In genomic region chr15:72155021-72155621, GRCh38 we compare ENCODE assay signal across 8 cellular contexts. TPM values are rescaled to one million over a fixed set of nuclear protein-coding genes. Genes with fewer than 3 reads are reported as not detected.
A peak's percentile ranks its signal among the peaks of the same experiment; 100 is the strongest.
DNase-seq lines count a peak whose midpoint lies in the region; ATAC-seq and TF ChIP-seq lines count a peak whose summit lies in the region.

No MANE protein-coding gene starts in this region.

- no peaks in the 10 kb centered on the region for H3K36me3 Mint-ChIP-seq in stimulated activated naive CD8-positive, alpha-beta T cell treated with anti-CD3 and anti-CD28 coated beads, Interleukin-15, Interleukin-2, amounts not matched to agents 100 ng/mL and 50 ng/mL, for 24 hours (ENCODE audit: low read depth)
- no peaks in the 10 kb centered on the region for H3K36me3 Mint-ChIP-seq in T-cell

- H2BK5ac ChIP-seq in mesendoderm (ENCODE audit: low read length), result no peak overlapping the region

- no peaks in the 10 kb centered on the region for H3K4me1 Mint-ChIP-seq in stimulated activated naive CD8-positive, alpha-beta T cell treated with anti-CD3 and anti-CD28 coated beads, Interleukin-15, Interleukin-2, amounts not matched to agents 100 ng/mL and 50 ng/mL, for 24 hours (ENCODE audit: low read depth)
- peaks cover 8% of the 10 kb centered on the region for H3K4me1 Mint-ChIP-seq in stimulated activated naive CD8-positive, alpha-beta T cell treated with anti-CD3 and anti-CD28 coated beads, Interleukin-15, amount 100 ng/mL, for 72 hours
- H3K4me1 Mint-ChIP-seq in T-cell, result peaks cover 4 to 8% (median 6%) of the 10 kb centered on the region in 3 donors

- no peak overlapping the region for H3K4me2 ChIP-seq in mesendoderm (ENCODE audit: low read length)

- H3K9me3 Mint-ChIP-seq in stimulated activated naive CD8-positive, alpha-beta T cell treated with anti-CD3 and anti-CD28 coated beads, Interleukin-15, Interleukin-2, amounts not matched to agents 100 ng/mL and 50 ng/mL, for 24 hours, result no peaks in the 10 kb centered on the region
- no peaks in the 10 kb centered on the region for H3K9me3 Mint-ChIP-seq in stimulated activated naive CD8-positive, alpha-beta T cell treated with anti-CD3 and anti-CD28 coated beads, Interleukin-15, amount 100 ng/mL, for 72 hours
- no peaks in the 10 kb centered on the region for H3K9me3 Mint-ChIP-seq in T-cell

- H2BK120ac ChIP-seq in mesendoderm (ENCODE audit: low read depth, low read length), result no peak overlapping the region

- no CpG with 5 or more reads among the region's 14 CpGs for WGBS in mesendoderm (ENCODE audit: extremely low coverage, insufficient coverage, low lambda C conversion rate)

- H3K36me3 ChIP-seq in mesendoderm (ENCODE audit: control insufficient read depth, insufficient read depth, low read length), result no peaks in the 10 kb centered on the region

- ATAC-seq in stimulated activated naive CD8-positive, alpha-beta T cell treated with anti-CD3 and anti-CD28 coated beads, Interleukin-15, amount 100 ng/mL, for 72 hours, result no peak
- no peak for ATAC-seq in T-cell (replicated peaks in 1 of 4)
- no peak for ATAC-seq in GM21360 (IDR thresholded peaks at IDR 0.05; ENCODE audit: unreplicated experiment)
- ATAC-seq in HG03159 (IDR thresholded peaks at IDR 0.05; ENCODE audit: unreplicated experiment), result no peak

- H4K5ac ChIP-seq in mesendoderm (ENCODE audit: low read length), result no peak overlapping the region

- H2BK15ac ChIP-seq in mesendoderm (replicated peaks; ENCODE audit: low read depth), result no peak overlapping the region

- H3K27me3 Mint-ChIP-seq in stimulated activated naive CD8-positive, alpha-beta T cell treated with anti-CD3 and anti-CD28 coated beads, Interleukin-15, Interleukin-2, amounts not matched to agents 100 ng/mL and 50 ng/mL, for 24 hours, result no peaks in the 10 kb centered on the region
- no peaks in the 10 kb centered on the region for H3K27me3 Mint-ChIP-seq in stimulated activated naive CD8-positive, alpha-beta T cell treated with anti-CD3 and anti-CD28 coated beads, Interleukin-15, amount 100 ng/mL, for 72 hours
- H3K27me3 Mint-ChIP-seq in T-cell, result peaks cover 0 to 4% of the 10 kb centered on the region in 2 donors

- no peak overlapping the region for H3K27ac Mint-ChIP-seq in stimulated activated naive CD8-positive, alpha-beta T cell treated with anti-CD3 and anti-CD28 coated beads, Interleukin-15, Interleukin-2, amounts not matched to agents 100 ng/mL and 50 ng/mL, for 24 hours
- no peak overlapping the region for H3K27ac Mint-ChIP-seq in stimulated activated naive CD8-positive, alpha-beta T cell treated with anti-CD3 and anti-CD28 coated beads, Interleukin-15, amount 100 ng/mL, for 72 hours
- H3K27ac Mint-ChIP-seq in T-cell, result no peak overlapping the region

- no peaks in the 10 kb centered on the region for H3K27me3 ChIP-seq in mesendoderm (ENCODE audit: insufficient read depth, low read length, poor library complexity)

- no peak overlapping the region for H3K18ac ChIP-seq in mesendoderm (ENCODE audit: low read length)

- H3K79me1 ChIP-seq in mesendoderm (ENCODE audit: low read length), result no peaks in the 10 kb centered on the region

- H3K4ac ChIP-seq in mesendoderm (ENCODE audit: low read depth, low read length), result no peak overlapping the region

- no peak overlapping the region for H4K8ac ChIP-seq in mesendoderm (ENCODE audit: low read depth, low read length)

- DNase-seq in stimulated activated naive CD8-positive, alpha-beta T cell treated with anti-CD3 and anti-CD28 coated beads, Interleukin-15, amount 100 ng/mL, for 72 hours, result no peak
- DNase-seq in T-cell, result no peak
- DNase-seq in fibroblast of villous mesenchyme (ENCODE audit: low read depth), result peak; percentile 16
- DNase-seq in pons (ENCODE audit: low spot score), result peak; percentile 45
- DNase-seq in mesendoderm, result no peak

- peak overlapping the region; percentile 59 for H3K4me3 ChIP-seq in fibroblast of villous mesenchyme (ENCODE audit: low read depth, low read length)
- no peak overlapping the region for H3K4me3 ChIP-seq in mesendoderm (ENCODE audit: low read length)

- CTCF ChIA-PET in T-cell (lab: Charles Lee), result interaction anchor here in 1 of 2 donors (2.7 kb wide), 1 partner anchor 412 kb away, joined by 58 read pairs; no protein-coding TSS in a partner anchor

- no peak overlapping the region for H3K23ac ChIP-seq in mesendoderm (ENCODE audit: low read length)

- H3K27ac ChIP-seq in mesendoderm (ENCODE audit: low read depth, low read length), result no peak overlapping the region

- H3K79me2 ChIP-seq in mesendoderm (ENCODE audit: control insufficient read depth, insufficient read depth, low read length), result no peaks in the 10 kb centered on the region

- H3K56ac ChIP-seq in mesendoderm (ENCODE audit: low read length), result no peak overlapping the region

- TF ChIP-seq CTCF in fibroblast of villous mesenchyme (IDR thresholded peaks at IDR 0.05; ENCODE audit: insufficient read depth, low read depth, low read length), result no peak

- no peaks in the 10 kb centered on the region for H3K4me1 ChIP-seq in mesendoderm (ENCODE audit: control insufficient read depth, low read depth, low read length)

- H2AK5ac ChIP-seq in mesendoderm (ENCODE audit: low read length), result no peak overlapping the region

- no peak overlapping the region for H3K9ac ChIP-seq in mesendoderm (ENCODE audit: low read length)

- H3K4me3 Mint-ChIP-seq in stimulated activated naive CD8-positive, alpha-beta T cell treated with anti-CD3 and anti-CD28 coated beads, Interleukin-15, Interleukin-2, amounts not matched to agents 100 ng/mL and 50 ng/mL, for 24 hours, result peak overlapping the region; percentile 30
- peak overlapping the region in 1 of 2 donors; percentile 75 for H3K4me3 Mint-ChIP-seq in stimulated activated naive CD8-positive, alpha-beta T cell treated with anti-CD3 and anti-CD28 coated beads, Interleukin-15, amount 100 ng/mL, for 72 hours
- H3K4me3 Mint-ChIP-seq in T-cell, result peak overlapping the region in 2 of 3 donors; percentile 60 to 80

- POLR2A ChIA-PET in T-cell (lab: Charles Lee), result no interaction called here

RNA-seq across cellular contexts. Expression of gene SENP8, which starts 36.9 kb away (rescaled TPM):
- total RNA-seq in T-cell (1 to 10 TPM in 4 of 5 donors, under 1 TPM in 1; 0.40 to 1.9 (median 1.3) TPM), fibroblast of villous mesenchyme (1.3 and 2.6 TPM in 2 replicates)
- 2.3 TPM for polyA plus RNA-seq in mesendoderm (2013, experiment 1 of 2)
- 2.7 TPM for polyA plus RNA-seq in mesendoderm (2013, experiment 2 of 2)

RNA-seq across cellular contexts. Expression of gene MYO9A, which starts 37.2 kb away (rescaled TPM):
- total RNA-seq in T-cell, result 10 to 100 TPM; 35.8 to 39.1 (median 38.2) TPM
- 47.4 and 51.8 TPM in 2 replicates for total RNA-seq in fibroblast of villous mesenchyme
- 4.0 TPM for polyA plus RNA-seq in mesendoderm (2013, experiment 1 of 2)
- polyA plus RNA-seq in mesendoderm (2013, experiment 2 of 2), result 3.9 TPM

RNA-seq across cellular contexts. Expression of gene GRAMD2A, which starts 42.5 kb away (rescaled TPM):
- not detected for total RNA-seq in T-cell
- under 0.01 and 0.43 TPM in 2 replicates for total RNA-seq in fibroblast of villous mesenchyme
- 0.44 TPM for polyA plus RNA-seq in mesendoderm (2013, experiment 1 of 2)
- polyA plus RNA-seq in mesendoderm (2013, experiment 2 of 2), result 0.31 TPM

Comparison
In these comparisons a context has a peak if more than half of its experiments do, and no peak if none do; other contexts are left out.
1. DNase-seq: peak in fibroblast of villous mesenchyme (single experiment) and pons (single experiment); none in stimulated activated naive CD8-positive, alpha-beta T cell treated with anti-CD3 and anti-CD28 coated beads, Interleukin-15, amount 100 ng/mL, for 72 hours (0 of 2), T-cell (0 of 34) and mesendoderm (single experiment).